ENCODE assay signal across 1 cellular context in the genomic region with DNA sequence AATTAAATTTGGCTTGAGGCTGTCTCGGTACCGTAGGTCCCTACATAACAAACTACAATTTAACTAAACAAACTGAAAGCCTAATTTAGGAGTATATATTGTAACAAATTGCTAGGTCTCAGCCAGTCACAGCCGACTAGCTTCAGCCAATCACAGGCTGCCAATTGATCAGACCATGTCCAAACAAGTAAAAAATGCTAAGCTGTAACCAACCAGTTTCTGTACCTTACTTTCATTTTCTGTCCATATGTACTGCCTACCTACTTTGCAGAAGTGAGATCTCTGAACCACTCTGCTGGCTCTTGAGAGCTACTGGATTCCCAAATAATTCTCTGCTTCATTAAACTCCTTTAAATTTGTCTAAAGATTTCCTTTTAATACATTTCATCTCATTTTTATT.
TF ChIP-seq lines count a peak whose summit lies in the region.

No MANE protein-coding gene starts in this region.

TF ChIP-seq in H1, 55 proteins besides CTCF, POLR2A, EP300 and RAD21 (continued from another document):
- TF ChIP-seq, protein P1, sequence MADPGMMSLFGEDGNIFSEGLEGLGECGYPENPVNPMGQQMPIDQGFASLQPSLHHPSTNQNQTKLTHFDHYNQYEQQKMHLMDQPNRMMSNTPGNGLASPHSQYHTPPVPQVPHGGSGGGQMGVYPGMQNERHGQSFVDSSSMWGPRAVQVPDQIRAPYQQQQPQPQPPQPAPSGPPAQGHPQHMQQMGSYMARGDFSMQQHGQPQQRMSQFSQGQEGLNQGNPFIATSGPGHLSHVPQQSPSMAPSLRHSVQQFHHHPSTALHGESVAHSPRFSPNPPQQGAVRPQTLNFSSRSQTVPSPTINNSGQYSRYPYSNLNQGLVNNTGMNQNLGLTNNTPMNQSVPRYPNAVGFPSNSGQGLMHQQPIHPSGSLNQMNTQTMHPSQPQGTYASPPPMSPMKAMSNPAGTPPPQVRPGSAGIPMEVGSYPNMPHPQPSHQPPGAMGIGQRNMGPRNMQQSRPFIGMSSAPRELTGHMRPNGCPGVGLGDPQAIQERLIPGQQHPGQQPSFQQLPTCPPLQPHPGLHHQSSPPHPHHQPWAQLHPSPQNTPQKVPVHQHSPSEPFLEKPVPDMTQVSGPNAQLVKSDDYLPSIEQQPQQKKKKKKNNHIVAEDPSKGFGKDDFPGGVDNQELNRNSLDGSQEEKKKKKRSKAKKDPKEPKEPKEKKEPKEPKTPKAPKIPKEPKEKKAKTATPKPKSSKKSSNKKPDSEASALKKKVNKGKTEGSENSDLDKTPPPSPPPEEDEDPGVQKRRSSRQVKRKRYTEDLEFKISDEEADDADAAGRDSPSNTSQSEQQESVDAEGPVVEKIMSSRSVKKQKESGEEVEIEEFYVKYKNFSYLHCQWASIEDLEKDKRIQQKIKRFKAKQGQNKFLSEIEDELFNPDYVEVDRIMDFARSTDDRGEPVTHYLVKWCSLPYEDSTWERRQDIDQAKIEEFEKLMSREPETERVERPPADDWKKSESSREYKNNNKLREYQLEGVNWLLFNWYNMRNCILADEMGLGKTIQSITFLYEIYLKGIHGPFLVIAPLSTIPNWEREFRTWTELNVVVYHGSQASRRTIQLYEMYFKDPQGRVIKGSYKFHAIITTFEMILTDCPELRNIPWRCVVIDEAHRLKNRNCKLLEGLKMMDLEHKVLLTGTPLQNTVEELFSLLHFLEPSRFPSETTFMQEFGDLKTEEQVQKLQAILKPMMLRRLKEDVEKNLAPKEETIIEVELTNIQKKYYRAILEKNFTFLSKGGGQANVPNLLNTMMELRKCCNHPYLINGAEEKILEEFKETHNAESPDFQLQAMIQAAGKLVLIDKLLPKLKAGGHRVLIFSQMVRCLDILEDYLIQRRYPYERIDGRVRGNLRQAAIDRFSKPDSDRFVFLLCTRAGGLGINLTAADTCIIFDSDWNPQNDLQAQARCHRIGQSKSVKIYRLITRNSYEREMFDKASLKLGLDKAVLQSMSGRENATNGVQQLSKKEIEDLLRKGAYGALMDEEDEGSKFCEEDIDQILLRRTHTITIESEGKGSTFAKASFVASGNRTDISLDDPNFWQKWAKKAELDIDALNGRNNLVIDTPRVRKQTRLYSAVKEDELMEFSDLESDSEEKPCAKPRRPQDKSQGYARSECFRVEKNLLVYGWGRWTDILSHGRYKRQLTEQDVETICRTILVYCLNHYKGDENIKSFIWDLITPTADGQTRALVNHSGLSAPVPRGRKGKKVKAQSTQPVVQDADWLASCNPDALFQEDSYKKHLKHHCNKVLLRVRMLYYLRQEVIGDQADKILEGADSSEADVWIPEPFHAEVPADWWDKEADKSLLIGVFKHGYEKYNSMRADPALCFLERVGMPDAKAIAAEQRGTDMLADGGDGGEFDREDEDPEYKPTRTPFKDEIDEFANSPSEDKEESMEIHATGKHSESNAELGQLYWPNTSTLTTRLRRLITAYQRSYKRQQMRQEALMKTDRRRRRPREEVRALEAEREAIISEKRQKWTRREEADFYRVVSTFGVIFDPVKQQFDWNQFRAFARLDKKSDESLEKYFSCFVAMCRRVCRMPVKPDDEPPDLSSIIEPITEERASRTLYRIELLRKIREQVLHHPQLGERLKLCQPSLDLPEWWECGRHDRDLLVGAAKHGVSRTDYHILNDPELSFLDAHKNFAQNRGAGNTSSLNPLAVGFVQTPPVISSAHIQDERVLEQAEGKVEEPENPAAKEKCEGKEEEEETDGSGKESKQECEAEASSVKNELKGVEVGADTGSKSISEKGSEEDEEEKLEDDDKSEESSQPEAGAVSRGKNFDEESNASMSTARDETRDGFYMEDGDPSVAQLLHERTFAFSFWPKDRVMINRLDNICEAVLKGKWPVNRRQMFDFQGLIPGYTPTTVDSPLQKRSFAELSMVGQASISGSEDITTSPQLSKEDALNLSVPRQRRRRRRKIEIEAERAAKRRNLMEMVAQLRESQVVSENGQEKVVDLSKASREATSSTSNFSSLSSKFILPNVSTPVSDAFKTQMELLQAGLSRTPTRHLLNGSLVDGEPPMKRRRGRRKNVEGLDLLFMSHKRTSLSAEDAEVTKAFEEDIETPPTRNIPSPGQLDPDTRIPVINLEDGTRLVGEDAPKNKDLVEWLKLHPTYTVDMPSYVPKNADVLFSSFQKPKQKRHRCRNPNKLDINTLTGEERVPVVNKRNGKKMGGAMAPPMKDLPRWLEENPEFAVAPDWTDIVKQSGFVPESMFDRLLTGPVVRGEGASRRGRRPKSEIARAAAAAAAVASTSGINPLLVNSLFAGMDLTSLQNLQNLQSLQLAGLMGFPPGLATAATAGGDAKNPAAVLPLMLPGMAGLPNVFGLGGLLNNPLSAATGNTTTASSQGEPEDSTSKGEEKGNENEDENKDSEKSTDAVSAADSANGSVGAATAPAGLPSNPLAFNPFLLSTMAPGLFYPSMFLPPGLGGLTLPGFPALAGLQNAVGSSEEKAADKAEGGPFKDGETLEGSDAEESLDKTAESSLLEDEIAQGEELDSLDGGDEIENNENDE (IDR thresholded peaks at IDR 0.05; ENCODE audit: insufficient replicate concordance, low read length): no peak
- TF ChIP-seq CTBP2 (IDR thresholded peaks at IDR 0.05; ENCODE audit: borderline replicate concordance, insufficient read depth, insufficient read length, low read length) (no peak), CBX8 (IDR thresholded peaks at IDR 0.05; ENCODE audit: borderline replicate concordance, low read depth, low read length) (no peak), NANOG (IDR thresholded peaks at IDR 0.05; ENCODE audit: insufficient read depth, low read depth, low read length, poor library complexity, severe bottlenecking) (no peak), TAF1 (IDR thresholded peaks at IDR 0.05; ENCODE audit: low read depth, low read length) (no peak), FOSL1 (IDR thresholded peaks at IDR 0.05; ENCODE audit: insufficient read depth, low read depth, low read length) (no peak), PHF8 (conservative IDR thresholded peaks at IDR 0.05; ENCODE audit: low read depth, low read length) (no peak), KDM5A (IDR thresholded peaks at IDR 0.05; ENCODE audit: low read length) (no peak), MAFK (IDR thresholded peaks at IDR 0.05; ENCODE audit: low read depth, low read length) (no peak), SP1 (IDR thresholded peaks at IDR 0.05; ENCODE audit: low read depth, low read length) (no peak), EGR1 (IDR thresholded peaks at IDR 0.05; ENCODE audit: borderline replicate concordance, low read depth, low read length) (no peak), CBX5 (IDR thresholded peaks at IDR 0.05; ENCODE audit: low read depth, low read length) (no peak), BCL11A (IDR thresholded peaks at IDR 0.05; ENCODE audit: low read depth in 2 of 2, low read length in 2 of 2) (no peak), SP4 (IDR thresholded peaks at IDR 0.05; ENCODE audit: low read length) (no peak), SRF (IDR thresholded peaks at IDR 0.05; ENCODE audit: low read depth, low read length) (no peak)
